ENCODE assay signal across 7 cellular contexts in the genomic region with DNA sequence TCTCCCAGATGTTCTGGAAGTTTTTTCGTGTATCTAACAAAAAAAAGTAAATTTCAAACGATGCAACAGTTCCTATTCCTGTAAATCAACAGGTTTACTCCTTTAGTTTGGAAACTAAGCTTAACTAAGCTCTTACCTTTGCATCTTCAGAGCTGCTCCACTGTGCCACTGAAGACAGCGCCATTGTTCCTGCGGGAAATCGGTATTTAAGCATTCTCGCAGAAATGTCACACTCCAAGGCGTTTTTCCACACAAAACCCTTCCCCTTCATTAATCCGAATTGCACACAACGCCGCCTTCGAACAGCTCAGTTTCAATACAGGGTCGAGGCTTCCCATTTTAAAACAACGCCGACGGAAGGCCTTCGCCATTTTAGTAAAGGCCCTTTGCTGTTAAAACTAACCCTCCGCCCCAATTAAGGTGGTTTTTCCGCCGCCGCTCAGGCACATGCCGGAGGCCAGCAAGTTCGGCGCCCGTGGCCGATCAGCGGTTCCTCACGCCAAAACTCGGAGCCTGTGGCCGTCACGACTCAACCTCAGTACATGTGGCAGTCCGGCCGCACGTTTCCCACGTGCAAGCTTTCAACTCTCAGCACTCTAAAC. TPM values are rescaled to one million over a fixed set of nuclear protein-coding genes. Genes with fewer than 3 reads are reported as not detected.
DNase-seq lines count a peak whose midpoint lies in the region; ATAC-seq, FAIRE-seq and TF ChIP-seq lines count a peak whose summit lies in the region.

No MANE protein-coding gene starts in this region.

- no peak for TF ChIP-seq POLR2A in HCT116 (IDR thresholded peaks at IDR 0.05; ENCODE audit: borderline replicate concordance, extremely low read depth, insufficient read depth, insufficient read length)

- RAD21 ChIA-PET in HCT116 (lab: Charles Lee; ENCODE audit: low non-redundant PET in 1 of 2, low total read pairs in 2 of 2, uncharacterized antibody in 2 of 2, unreplicated experiment in 2 of 2) = interaction anchor here in 1 of 2 experiments (1.1 kb wide), 1 partner anchor 35 kb away, joined by 3 read pairs; a partner anchor contains a TSS

- peaks cover 68% of the 10 kb centered on the region for H3K79me2 ChIP-seq in HCT116 (ENCODE audit: insufficient read depth, low read length)

- H2AFZ ChIP-seq in HCT116 (ENCODE audit: low read depth, low read length, poor library complexity, severe bottlenecking) = no peak overlapping the region

- intact Hi-C loops in HCT116 (cut with micrococcal nuclease) (loop anchor here (1.0 to 10.0 kb wide), 4 partner anchors 35 to 321 kb away; a partner anchor contains a TSS), pancreas (cut with DNase I) (loop anchor here in 2 of 3 donors (5.0 kb wide), 1 partner anchor 36 kb away; a partner anchor contains a TSS)

- CTCF ChIA-PET in HCT116 (lab: Charles Lee) = no interaction called here

- ATAC-seq in HCT116 (no peak; the same call in 1 of the 2 replicates), pancreas (peak; percentile 7 to 32 (median 26))

- no peaks in the 10 kb centered on the region for H3K9me3 ChIP-seq in HCT116 (ENCODE audit: control insufficient read depth in 1 of 2, insufficient read depth in 1 of 2, low read depth in 1 of 2, low read length in 2 of 2)
- H3K9me3 ChIP-seq in SK-N-MC (ENCODE audit: low read depth, low read length) = no peaks in the 10 kb centered on the region
- no peaks in the 10 kb centered on the region for H3K9me3 ChIP-seq in pancreas

- peaks cover 34% of the 10 kb centered on the region; the same call in 1 of the 2 replicates for H4K20me1 ChIP-seq in HCT116 (ENCODE audit: insufficient read depth)

- TSS peak; percentile 64 for BruUV-seq in HCT116 (replicated peaks; lab: Mats Ljungman, UMichigan)

- WGBS in pancreas, 2 donors = 0 to 1% methylated on average over 34 of the region's 34 CpGs

- POLR2A ChIA-PET in HCT116 (lab: Charles Lee) = interaction anchor here (0.7 to 8.6 kb wide), 16 partner anchors 8 to 1407 kb away, joined by 3 to 192 read pairs (median 4); a partner anchor contains a TSS

- 0 out of 2 replicates have a peak, but pooled peaks have one; percentile 29 for TF ChIP-seq RAD21 in HCT116 (IDR thresholded peaks at IDR 0.05; ENCODE audit: low read depth)

- DNase-seq in HCT116 (ENCODE audit: low read depth, low spot score) (no peak), SK-N-MC (ENCODE audit: low read depth, low spot score) (no peak), fibroblast of the aortic adventitia (ENCODE audit: low read depth) (no peak), pancreas (no peak), kidney glomerular epithelial cell (lab: John Stamatoyannopoulos, UW) (no peak), NCI-H1694 (lab: John Stamatoyannopoulos, UW) (no peak), NCI-H2029 treated with DMSO at 0.1 percent for 48 hours (lab: John Stamatoyannopoulos, UW) (no peak)

- H3K27ac ChIP-seq in HCT116 (ENCODE audit: low read depth, low read length) (peak overlapping the region; percentile 83), SK-N-MC (peak overlapping the region; percentile 57; the same call in 1 of the 2 replicates), pancreas (peak overlapping the region; percentile 56 to 90 (median 75))

- H3K27me3 ChIP-seq in HCT116 (ENCODE audit: insufficient read depth, low read length) = no peaks in the 10 kb centered on the region
- H3K27me3 ChIP-seq in pancreas = no peaks in the 10 kb centered on the region

- peak overlapping the region; percentile 81 for H3K4me2 ChIP-seq in HCT116 (ENCODE audit: low read length)

- peaks cover 10 to 61% of the 10 kb centered on the region in 2 experiments; a peak in 3 of 4 replicates for H3K4me1 ChIP-seq in HCT116 (ENCODE audit: control insufficient read depth in 1 of 2, insufficient read depth in 2 of 2, low read length in 2 of 2)
- H3K4me1 ChIP-seq in pancreas = peaks cover 4 to 13% (median 4%) of the 10 kb centered on the region in 3 donors

- H3K9ac ChIP-seq in HCT116 (ENCODE audit: low read length) = peak overlapping the region; percentile 98
- peak overlapping the region; percentile 98 for H3K9ac ChIP-seq in SK-N-MC (ENCODE audit: insufficient read length)

- H3K4me3 ChIP-seq in HCT116 (replicated peaks in 1 of 2; ENCODE audit: low read depth in 1 of 2, low read length in 2 of 2) (peak overlapping the region; percentile 88 to 97), SK-N-MC (peak overlapping the region; percentile 98), fibroblast of the aortic adventitia (ENCODE audit: low read depth, low read length) (peak overlapping the region; percentile 68), pancreas (peak overlapping the region; percentile 64 to 83 (median 72))

- FAIRE-seq in pancreas (lab: Jason Lieb, UNC) = no peak

- TF ChIP-seq CTCF in HCT116 (IDR thresholded peaks at IDR 0.05 in 2 of 3, conservative IDR thresholded peaks at IDR 0.05 in 1 of 3; ENCODE audit: borderline replicate concordance in 1 of 3, insufficient read depth in 1 of 3, low read depth in 2 of 3, low read length in 2 of 3) (no peak), fibroblast of the aortic adventitia (IDR thresholded peaks at IDR 0.05; ENCODE audit: insufficient read depth, low read length) (no peak), pancreas (IDR thresholded peaks at IDR 0.05) (no peak)

- peaks cover 13 to 35% of the 10 kb centered on the region in 2 experiments for H3K36me3 ChIP-seq in HCT116 (ENCODE audit: control insufficient read depth in 1 of 2, insufficient read depth in 2 of 2, low read length in 2 of 2)
- H3K36me3 ChIP-seq in SK-N-MC (ENCODE audit: insufficient read depth, low read length) = peaks cover 44% of the 10 kb centered on the region
- H3K36me3 ChIP-seq in pancreas = no peaks in the 10 kb centered on the region

- no peaks in the 10 kb centered on the region for H3K9me2 ChIP-seq in HCT116 (ENCODE audit: insufficient read depth)

TF ChIP-seq in HCT116, 20 proteins besides CTCF, POLR2A, EP300 and RAD21:
- TF ChIP-seq ZNF274 (IDR thresholded peaks at IDR 0.05; ENCODE audit: low read depth, low read length) (no peak), EZH2 (IDR thresholded peaks at IDR 0.05) (no peak), CEBPB (IDR thresholded peaks at IDR 0.05; ENCODE audit: low read depth) (no peak), YY1 (IDR thresholded peaks at IDR 0.05; ENCODE audit: extremely low read depth, insufficient replicate concordance, low read depth, low read length) (no peak), SIN3A (IDR thresholded peaks at IDR 0.05; ENCODE audit: low read depth) (no peak), SP1 (IDR thresholded peaks at IDR 0.05; ENCODE audit: low read depth) (no peak), ZFX (IDR thresholded peaks at IDR 0.05) (no peak; the same call in 1 of the 2 replicates), CBX3 (IDR thresholded peaks at IDR 0.05; ENCODE audit: low read depth) (no peak), FOSL1 (IDR thresholded peaks at IDR 0.05; ENCODE audit: low read depth) (no peak), TCF7L2 (IDR thresholded peaks at IDR 0.05; ENCODE audit: borderline replicate concordance, extremely low read depth, insufficient read depth, insufficient read length) (no peak), EZH2phosphoT487 (IDR thresholded peaks at IDR 0.05; ENCODE audit: borderline replicate concordance) (no peak)
- TF ChIP-seq, protein P1, sequence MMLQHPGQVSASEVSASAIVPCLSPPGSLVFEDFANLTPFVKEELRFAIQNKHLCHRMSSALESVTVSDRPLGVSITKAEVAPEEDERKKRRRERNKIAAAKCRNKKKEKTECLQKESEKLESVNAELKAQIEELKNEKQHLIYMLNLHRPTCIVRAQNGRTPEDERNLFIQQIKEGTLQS (IDR thresholded peaks at IDR 0.05) = no peak
- TF ChIP-seq, protein P2, sequence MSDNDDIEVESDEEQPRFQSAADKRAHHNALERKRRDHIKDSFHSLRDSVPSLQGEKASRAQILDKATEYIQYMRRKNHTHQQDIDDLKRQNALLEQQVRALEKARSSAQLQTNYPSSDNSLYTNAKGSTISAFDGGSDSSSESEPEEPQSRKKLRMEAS (IDR thresholded peaks at IDR 0.05) = no peak
- TF ChIP-seq, protein P3, sequence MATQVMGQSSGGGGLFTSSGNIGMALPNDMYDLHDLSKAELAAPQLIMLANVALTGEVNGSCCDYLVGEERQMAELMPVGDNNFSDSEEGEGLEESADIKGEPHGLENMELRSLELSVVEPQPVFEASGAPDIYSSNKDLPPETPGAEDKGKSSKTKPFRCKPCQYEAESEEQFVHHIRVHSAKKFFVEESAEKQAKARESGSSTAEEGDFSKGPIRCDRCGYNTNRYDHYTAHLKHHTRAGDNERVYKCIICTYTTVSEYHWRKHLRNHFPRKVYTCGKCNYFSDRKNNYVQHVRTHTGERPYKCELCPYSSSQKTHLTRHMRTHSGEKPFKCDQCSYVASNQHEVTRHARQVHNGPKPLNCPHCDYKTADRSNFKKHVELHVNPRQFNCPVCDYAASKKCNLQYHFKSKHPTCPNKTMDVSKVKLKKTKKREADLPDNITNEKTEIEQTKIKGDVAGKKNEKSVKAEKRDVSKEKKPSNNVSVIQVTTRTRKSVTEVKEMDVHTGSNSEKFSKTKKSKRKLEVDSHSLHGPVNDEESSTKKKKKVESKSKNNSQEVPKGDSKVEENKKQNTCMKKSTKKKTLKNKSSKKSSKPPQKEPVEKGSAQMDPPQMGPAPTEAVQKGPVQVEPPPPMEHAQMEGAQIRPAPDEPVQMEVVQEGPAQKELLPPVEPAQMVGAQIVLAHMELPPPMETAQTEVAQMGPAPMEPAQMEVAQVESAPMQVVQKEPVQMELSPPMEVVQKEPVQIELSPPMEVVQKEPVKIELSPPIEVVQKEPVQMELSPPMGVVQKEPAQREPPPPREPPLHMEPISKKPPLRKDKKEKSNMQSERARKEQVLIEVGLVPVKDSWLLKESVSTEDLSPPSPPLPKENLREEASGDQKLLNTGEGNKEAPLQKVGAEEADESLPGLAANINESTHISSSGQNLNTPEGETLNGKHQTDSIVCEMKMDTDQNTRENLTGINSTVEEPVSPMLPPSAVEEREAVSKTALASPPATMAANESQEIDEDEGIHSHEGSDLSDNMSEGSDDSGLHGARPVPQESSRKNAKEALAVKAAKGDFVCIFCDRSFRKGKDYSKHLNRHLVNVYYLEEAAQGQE (IDR thresholded peaks at IDR 0.05; ENCODE audit: low read depth) = no peak

RNA-seq across cellular contexts. Expression of a gene that starts 35.4 kb away (rescaled TPM):
- 189 TPM for total RNA-seq in HCT116 (2021; ENCODE audit: unreplicated experiment)
- 59.2 and 79.4 TPM in 2 replicates for polyA plus RNA-seq in HCT116 (2012)
- total RNA-seq in fibroblast of the aortic adventitia (ENCODE audit: low replicate concordance) = 90.5 and 95.1 TPM in 2 replicates
- 10 to 100 TPM; 23.3 to 48.9 (median 43.5) TPM for total RNA-seq in pancreas
- polyA plus RNA-seq in pancreas = 10 to 100 TPM; 14.6 to 22.2 TPM
